Comparison of ENCODE assay signal across 18 cellular contexts in the genomic region with DNA sequence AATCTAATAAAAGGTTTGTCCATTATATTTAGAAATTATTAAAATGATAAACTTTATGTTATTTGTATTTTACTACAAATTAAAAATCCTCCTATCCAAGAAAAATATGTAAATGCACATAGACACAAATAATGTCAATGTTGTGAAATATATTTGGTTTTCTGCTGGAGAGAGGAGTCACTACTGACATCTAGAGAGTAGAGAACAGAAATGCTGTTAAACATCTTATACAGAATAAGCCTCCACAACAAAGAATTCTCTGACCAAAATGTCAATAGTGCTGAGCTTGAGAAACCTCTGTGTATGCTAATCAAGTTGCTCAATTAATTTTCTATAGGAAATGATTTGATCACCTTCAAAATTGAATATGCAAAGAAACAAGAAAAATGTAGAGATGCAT. TPM values are rescaled to one million over a fixed set of nuclear protein-coding genes. Genes with fewer than 3 reads are reported as not detected.
A peak's percentile ranks its signal among the peaks of the same experiment; 100 is the strongest.
DNase-seq lines count a peak whose midpoint lies in the region; ATAC-seq and TF ChIP-seq lines count a peak whose summit lies in the region.
"Had no signal": no experiment of that assay in that cellular context is flagged by ENCODE, and none has a peak within 500 bp of the region (broad histone marks: within the 10 kb centered on the region; RNA-seq: fewer than 3 reads in every experiment).

No MANE protein-coding gene starts in this region.

- intact Hi-C loops in posterior cingulate gyrus (cut with DNase I): no loop called here

- DNase-seq in AG10803 (ENCODE audit: low read depth) (peak; percentile 38), LNCaP clone FGC (ENCODE audit: low read depth) (no peak), cardiac fibroblast (ENCODE audit: low read depth in 2 of 2) (peak; percentile 64 to 72), lung microvascular endothelial cell (ENCODE audit: low read depth in 2 of 2) (peak; percentile 26 to 50), posterior cingulate gyrus (no peak), MV-4-11 (lab: John Stamatoyannopoulos, UW) (no peak), epidermal melanocyte (ENCODE audit: insufficient read length, low spot score) (no peak)
- DNase-seq: CD4-positive, alpha-beta T cell; cortex of kidney; kidney; NCI-H1092; NCI-H2171; T-cell had no signal

- ATAC-seq in GM18498 (IDR thresholded peaks at IDR 0.05; ENCODE audit: unreplicated experiment): no peak
- ATAC-seq: activated CD4-positive, CD25-positive, alpha-beta regulatory T cell treated with anti-CD3 and anti-CD28 coated beads, Interleukin-2, amount 50 U/mL, for 24 hours; activated naive CD4-positive, alpha-beta T cell treated with anti-CD3 and anti-CD28 coated beads, Interleukin-2, amount 50 U/mL, for 72 hours; T-cell had no signal

- no peak overlapping the region for H3K4me3 ChIP-seq in AG10803 (ENCODE audit: low read length)
- H3K4me3 ChIP-seq in LNCaP clone FGC (ENCODE audit: low read depth, low read length): no peak overlapping the region
- no peak overlapping the region for H3K4me3 ChIP-seq in cardiac fibroblast (replicated peaks in 1 of 2; ENCODE audit: low read depth in 2 of 2, low read length in 2 of 2)
- H3K4me3 ChIP-seq: prostate gland, tibial nerve had no signal

- TF ChIP-seq CTCF in AG10803 (conservative IDR thresholded peaks at IDR 0.05; ENCODE audit: low read length) (peak; percentile 58), LNCaP clone FGC (IDR thresholded peaks at IDR 0.05; ENCODE audit: control insufficient read depth, extremely low read depth, insufficient read depth) (peak; percentile 26), cardiac fibroblast (IDR thresholded peaks at IDR 0.05; ENCODE audit: low read depth, low read length) (peak; percentile 33)

RNA-seq across cellular contexts. Expression of a gene that starts 12.4 kb away (rescaled TPM):
- 2.4 and 3.1 TPM in 2 replicates for total RNA-seq in lung microvascular endothelial cell
- total RNA-seq: activated naive CD4-positive, alpha-beta T cell treated with anti-CD3 and anti-CD28 coated beads, Interleukin-2, amount 50 U/mL, for 72 hours; CD4-positive, alpha-beta T cell had no signal

Comparison
In these comparisons a context has a peak if more than half of its experiments do, and no peak if none do; other contexts are left out.
1. DNase-seq: peak in AG10803 (single experiment), cardiac fibroblast (2 of 2) and lung microvascular endothelial cell (2 of 2); none in LNCaP clone FGC (single experiment), posterior cingulate gyrus (0 of 10), MV-4-11 (single experiment) and epidermal melanocyte (single experiment).
2. Peak in every context shown above with its lines, with median percentiles within 50 percentile points of each other: CTCF ChIP-seq.